ENCODE assay signal across 8 cellular contexts in the genomic region with DNA sequence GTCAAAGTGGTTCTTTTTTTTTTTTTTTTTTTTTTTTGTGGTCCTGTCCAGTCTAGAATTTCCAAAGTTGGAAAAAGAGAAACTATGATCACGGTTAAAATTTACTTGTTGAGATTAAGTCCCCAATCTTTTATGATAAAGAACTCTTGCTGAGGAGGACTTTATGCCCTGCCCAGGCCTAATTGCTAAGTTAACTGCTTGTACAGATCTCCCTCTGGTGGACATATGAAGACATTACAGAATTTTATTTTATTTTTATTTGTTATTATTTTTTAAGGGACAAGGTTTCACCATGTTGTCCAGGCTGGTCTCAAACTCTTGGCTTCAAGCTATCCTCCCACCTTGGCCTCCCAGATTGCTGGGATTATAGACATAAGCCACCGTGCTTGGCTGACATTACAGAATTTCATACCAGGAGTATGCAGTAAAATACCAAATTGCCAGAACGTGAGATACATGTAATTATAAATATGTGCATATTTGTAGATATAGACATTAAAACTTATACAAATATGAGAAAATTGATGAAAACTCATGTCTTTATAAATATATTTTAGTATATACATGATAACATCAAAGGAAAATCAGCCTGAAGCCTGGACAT.
DNase-seq lines count a peak whose midpoint lies in the region; ATAC-seq and TF ChIP-seq lines count a peak whose summit lies in the region.

No MANE protein-coding gene starts in this region.

- 21 to 31% methylated on average over 3 of the region's 3 CpGs for WGBS in thyroid gland, 2 donors

- in situ Hi-C loops in astrocyte of the cerebellum (cut with HindIII; ENCODE audit: low sequenced_read_pairs) = no loop called here

- no peak overlapping the region for H3K4me3 ChIP-seq in astrocyte of the cerebellum (ENCODE audit: low read depth, low read length)
- H3K4me3 ChIP-seq in thyroid gland (replicated peaks in 1 of 3) = no peak overlapping the region

- no peaks in the 10 kb centered on the region for H3K27me3 ChIP-seq in thyroid gland

- DNase-seq in activated CD4-positive, alpha-beta T cell treated with anti-CD3 and anti-CD28 coated beads for 48 hours = peak; percentile 17
- no peak for DNase-seq in activated CD4-positive, alpha-beta T cell treated with anti-CD3 and anti-CD28 coated beads, Interleukin-2, amount 50 U/mL, for 1 hour
- DNase-seq in NCI-H2196 (lab: John Stamatoyannopoulos, UW; ENCODE audit: unreplicated experiment) (peak; percentile 41), astrocyte of the cerebellum (ENCODE audit: low read depth) (peak; percentile 55), iris pigment epithelial cell (ENCODE audit: low read depth) (peak; percentile 62), thyroid gland (peak; percentile 18 to 21)

- intact Hi-C loops in thyroid gland (cut with DNase I) = no loop called here

- peaks cover 0 to 6% of the 10 kb centered on the region in 2 donors for H3K4me1 ChIP-seq in thyroid gland

- TF ChIP-seq CTCF in astrocyte of the cerebellum (IDR thresholded peaks at IDR 0.05; ENCODE audit: low read depth, low read length, missing control alignments) = peak; percentile 45
- peak; percentile 53 to 80 (median 65) for TF ChIP-seq CTCF in thyroid gland (IDR thresholded peaks at IDR 0.05)

- H3K9me3 ChIP-seq in thyroid gland = no peaks in the 10 kb centered on the region

- no peak overlapping the region for H3K27ac ChIP-seq in thyroid gland

- H3K36me3 ChIP-seq in thyroid gland = no peaks in the 10 kb centered on the region

- ATAC-seq in HG02588 (IDR thresholded peaks at IDR 0.05; ENCODE audit: unreplicated experiment) = peak; percentile 44
- no peak for ATAC-seq in GM19397 (IDR thresholded peaks at IDR 0.05; ENCODE audit: unreplicated experiment)

- no peak for TF ChIP-seq POLR2A in thyroid gland (IDR thresholded peaks at IDR 0.05)
